In genomic region chr7:36084485-36085091, GRCh38 we compare ENCODE assay signal across 1 cellular context.
TF ChIP-seq lines count a peak whose summit lies in the region.

No MANE protein-coding gene starts in this region.

TF ChIP-seq in HepG2, 621 proteins besides CTCF, POLR2A, EP300 and RAD21 (continued from another document and continues in another):
- TF ChIP-seq ZNF318 (CRISPR knock-in tag; IDR thresholded peaks at IDR 0.05) (no peak), GMEB2 (CRISPR knock-in tag; IDR thresholded peaks at IDR 0.05; ENCODE audit: low read depth) (no peak), ZSCAN20 (CRISPR knock-in tag; IDR thresholded peaks at IDR 0.05; ENCODE audit: borderline replicate concordance) (no peak), MYPOP (CRISPR knock-in tag; IDR thresholded peaks at IDR 0.05) (no peak), ARID2 (CRISPR knock-in tag; IDR thresholded peaks at IDR 0.05; ENCODE audit: borderline replicate concordance) (peak; percentile 74; the same call in 1 of the 2 replicates), REPIN1 (CRISPR knock-in tag; IDR thresholded peaks at IDR 0.05; ENCODE audit: borderline replicate concordance, low read depth) (peak; percentile 77; the same call in 1 of the 2 replicates), ZNF30 (CRISPR knock-in tag; IDR thresholded peaks at IDR 0.05) (no peak), ADNP (CRISPR knock-in tag; IDR thresholded peaks at IDR 0.05) (no peak), GLMP (CRISPR knock-in tag; IDR thresholded peaks at IDR 0.05; ENCODE audit: borderline replicate concordance) (no peak), ZFP82 (CRISPR knock-in tag; IDR thresholded peaks at IDR 0.05; ENCODE audit: borderline replicate concordance) (no peak), MLX (CRISPR knock-in tag; IDR thresholded peaks at IDR 0.05) (peak; percentile 64), CHCHD3 (CRISPR knock-in tag; IDR thresholded peaks at IDR 0.05) (no peak), ZBTB33 (CRISPR knock-in tag; IDR thresholded peaks at IDR 0.05) (peak; percentile 92), SCMH1 (CRISPR knock-in tag; IDR thresholded peaks at IDR 0.05; ENCODE audit: borderline replicate concordance) (no peak), ZFP36L1 (CRISPR knock-in tag; IDR thresholded peaks at IDR 0.05) (no peak), GMEB1 (CRISPR knock-in tag; IDR thresholded peaks at IDR 0.05; ENCODE audit: borderline replicate concordance) (no peak), TEAD3 (CRISPR knock-in tag; optimal IDR thresholded peaks at IDR 0.05; ENCODE audit: borderline replicate concordance) (peak; percentile 60), SYNCRIP (IDR thresholded peaks at IDR 0.05; ENCODE audit: insufficient read depth, low read depth, low read length) (no peak), ZNF446 (CRISPR knock-in tag; IDR thresholded peaks at IDR 0.05) (no peak), MED1 (CRISPR knock-in tag; IDR thresholded peaks at IDR 0.05) (0 out of 2 replicates have a peak, but pooled peaks have one; percentile 22), REXO4 (CRISPR knock-in tag; IDR thresholded peaks at IDR 0.05; ENCODE audit: borderline replicate concordance) (no peak), CEBPG (CRISPR knock-in tag; IDR thresholded peaks at IDR 0.05) (peak; percentile 49; the same call in 1 of the 2 replicates), REL (CRISPR knock-in tag; conservative IDR thresholded peaks at IDR 0.05) (no peak), FOXO4 (CRISPR knock-in tag; conservative IDR thresholded peaks at IDR 0.05) (no peak), ZNF841 (CRISPR knock-in tag; IDR thresholded peaks at IDR 0.05; ENCODE audit: borderline replicate concordance) (no peak), MAF1 (CRISPR knock-in tag; IDR thresholded peaks at IDR 0.05; ENCODE audit: borderline replicate concordance) (no peak), ZNF572 (CRISPR knock-in tag; IDR thresholded peaks at IDR 0.05) (no peak), RXRA (CRISPR knock-in tag; IDR thresholded peaks at IDR 0.05) (peak; percentile 49; the same call in 1 of the 2 replicates), ZNF414 (CRISPR knock-in tag; IDR thresholded peaks at IDR 0.05) (no peak), CAMTA2 (CRISPR knock-in tag; IDR thresholded peaks at IDR 0.05; ENCODE audit: borderline replicate concordance) (no peak)
